ENCODE assay signal across 9 cellular contexts in the genomic region with DNA sequence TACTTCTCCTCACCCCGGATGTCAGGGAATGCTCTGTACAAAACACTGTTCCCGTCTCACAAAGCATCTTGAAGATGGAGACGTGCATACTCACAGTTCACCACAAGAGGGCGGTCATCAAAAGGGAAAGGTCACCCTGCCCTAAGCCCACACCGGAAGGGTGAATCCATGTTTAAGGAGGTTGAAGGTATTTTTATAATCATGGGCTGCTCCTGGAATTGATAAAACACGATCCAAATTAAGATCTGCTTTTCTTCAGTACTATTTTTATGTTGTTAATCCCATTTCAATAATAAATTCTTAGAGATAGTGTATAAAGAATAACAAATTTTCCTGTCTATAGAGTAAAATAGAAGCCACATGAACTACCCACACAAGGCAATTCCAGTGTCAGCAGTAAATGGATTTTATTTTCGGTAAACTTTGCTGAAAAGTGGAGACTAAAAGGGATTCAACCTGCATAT.
DNase-seq lines count a peak whose midpoint lies in the region; ATAC-seq lines count a peak whose summit lies in the region.
"Had no signal": no experiment of that assay in that cellular context is flagged by ENCODE, and none has a peak within 500 bp of the region (broad histone marks: within the 10 kb centered on the region; RNA-seq: fewer than 3 reads in every experiment).

No MANE protein-coding gene starts in this region.

- H3K4me3 Mint-ChIP-seq in CD8-positive, alpha-beta memory T cell = peak overlapping the region in 6 of 7 donors; percentile 29 to 79 (median 58)
- H3K4me3 Mint-ChIP-seq: activated naive CD8-positive, alpha-beta T cell had no signal

- H3K4me1 Mint-ChIP-seq in CD8-positive, alpha-beta memory T cell = peaks cover 28 to 38% (median 35%) of the 10 kb centered on the region in 3 donors

- DNase-seq in CD8-positive, alpha-beta memory T cell = peak; percentile 56 to 79 (median 59)
- DNase-seq in NCI-H748 treated with DMSO at 0.1 percent for 48 hours (lab: John Stamatoyannopoulos, UW) = peak; percentile 88
- DNase-seq in activated CD4-positive, alpha-beta T cell treated with anti-CD3 and anti-CD28 coated beads, Interleukin-2, amount 50 U/mL, for 48 hours = peak; percentile 83 to 87
- peak; percentile 65 for DNase-seq in effector CD4-positive, alpha-beta T cell
- peak; percentile 93 for DNase-seq in medulla oblongata (ENCODE audit: extremely low spot score)
- peak; percentile 30 to 56 for DNase-seq in stimulated activated CD8-positive, alpha-beta memory T cell treated with anti-CD3 and anti-CD28 coated beads, Interleukin-15, amount 100 ng/mL, for 4 hours (ENCODE audit: low read depth in 2 of 2)

- H3K4me3 ChIP-seq in CD8-positive, alpha-beta memory T cell (ENCODE audit: low read length) = no peak overlapping the region

- ATAC-seq in GM19455 (IDR thresholded peaks at IDR 0.05; ENCODE audit: unreplicated experiment) (peak; percentile 92), HG03558 (IDR thresholded peaks at IDR 0.05; ENCODE audit: extremely low read depth, unreplicated experiment) (peak; percentile 78)

- no peaks in the 10 kb centered on the region for H3K36me3 Mint-ChIP-seq in CD8-positive, alpha-beta memory T cell
- H3K36me3 Mint-ChIP-seq: activated naive CD8-positive, alpha-beta T cell had no signal

- no peaks in the 10 kb centered on the region for H3K36me3 ChIP-seq in CD8-positive, alpha-beta memory T cell (ENCODE audit: insufficient read depth, low read length)

- peaks cover 18% of the 10 kb centered on the region for H3K4me1 ChIP-seq in CD8-positive, alpha-beta memory T cell (ENCODE audit: insufficient read depth, low read length)

- POLR2A ChIA-PET in CD8-positive, alpha-beta memory T cell (lab: Charles Lee) = interaction anchor here (1.3 kb wide), 1 partner anchor 113 kb away, joined by 3 read pairs; no protein-coding TSS in a partner anchor

- no peaks in the 10 kb centered on the region for H3K27me3 ChIP-seq in CD8-positive, alpha-beta memory T cell (ENCODE audit: insufficient read depth, low read length, poor library complexity, severe bottlenecking)

- CTCF ChIA-PET in CD8-positive, alpha-beta memory T cell (lab: Charles Lee) = interaction anchor here (1.3 to 3.6 kb wide), 5 partner anchors 108 to 240 kb away, joined by 4 to 30 read pairs (median 11); no protein-coding TSS in a partner anchor

- no peak overlapping the region for H3K27ac ChIP-seq in CD8-positive, alpha-beta memory T cell (ENCODE audit: low read depth, low read length)

- H3K9me3 ChIP-seq in CD8-positive, alpha-beta memory T cell (ENCODE audit: low read length) = no peaks in the 10 kb centered on the region

- peak overlapping the region in 4 of 8 donors; percentile 3 to 71 (median 40) for H3K27ac Mint-ChIP-seq in CD8-positive, alpha-beta memory T cell

- no peaks in the 10 kb centered on the region for H3K9me3 Mint-ChIP-seq in CD8-positive, alpha-beta memory T cell

- H3K27me3 Mint-ChIP-seq in CD8-positive, alpha-beta memory T cell = no peaks in the 10 kb centered on the region
- H3K27me3 Mint-ChIP-seq: activated naive CD8-positive, alpha-beta T cell had no signal

Comparison
In these comparisons a context has a peak if more than half of its experiments do, and no peak if none do; other contexts are left out.
1. DNase-seq: peak in every context shown above with its lines; median percentile 93 in medulla oblongata; 88 in NCI-H748 treated with DMSO at 0.1 percent for 48 hours; 85 in activated CD4-positive, alpha-beta T cell treated with anti-CD3 and anti-CD28 coated beads, Interleukin-2, amount 50 U/mL, for 48 hours; 65 in effector CD4-positive, alpha-beta T cell; 59 in CD8-positive, alpha-beta memory T cell; 43 in stimulated activated CD8-positive, alpha-beta memory T cell treated with anti-CD3 and anti-CD28 coated beads, Interleukin-15, amount 100 ng/mL, for 4 hours.